13 cellular contexts compared by ENCODE assay signal in the genomic region with DNA sequence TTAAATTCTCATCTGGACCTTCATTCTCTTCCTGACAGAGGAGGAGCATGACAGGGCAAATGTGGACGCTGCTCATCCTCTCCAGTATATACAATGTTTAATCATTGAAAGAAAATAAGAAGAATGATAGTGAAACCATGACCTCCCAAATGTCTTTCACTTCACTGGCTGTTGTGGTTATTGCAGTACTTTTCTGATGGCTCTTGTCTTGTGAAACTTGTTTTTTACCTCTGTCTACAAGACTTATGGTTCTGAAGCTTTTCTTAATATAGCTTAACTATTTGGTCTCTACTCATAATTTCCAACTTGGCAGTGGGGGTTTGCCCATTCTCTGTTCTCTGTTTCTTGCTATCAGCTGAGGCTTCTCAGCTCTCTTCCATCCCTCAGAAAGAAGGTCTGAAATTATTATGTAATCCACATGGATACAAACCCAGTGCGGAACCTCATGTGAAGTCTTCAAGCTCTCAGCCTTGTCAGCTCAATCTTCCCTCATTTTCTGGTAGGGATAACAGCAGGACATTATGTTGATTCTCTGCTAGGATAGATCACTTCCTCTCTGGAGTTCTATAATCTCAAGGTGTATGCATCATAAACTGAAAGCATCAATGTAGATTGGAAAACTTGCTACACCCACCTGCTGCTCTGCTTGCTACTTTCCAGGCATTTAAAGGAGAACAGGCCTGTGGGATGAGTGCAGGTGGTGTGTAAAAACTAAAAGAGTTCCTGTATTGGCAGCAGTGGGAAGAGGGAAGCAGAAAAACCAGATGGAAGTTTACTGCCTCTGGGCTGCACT.
DNase-seq lines count a peak whose midpoint lies in the region; ATAC-seq and TF ChIP-seq lines count a peak whose summit lies in the region.
"Had no signal": no experiment of that assay in that cellular context is flagged by ENCODE, and none has a peak within 500 bp of the region (broad histone marks: within the 10 kb centered on the region; RNA-seq: fewer than 3 reads in every experiment).

No MANE protein-coding gene starts in this region.

- no peak overlapping the region for H2AFZ ChIP-seq in KMS-11 (ENCODE audit: low read depth)

- H3K27ac ChIP-seq in KMS-11 = no peak overlapping the region; the same call in 1 of the 2 replicates
- H3K27ac ChIP-seq in gastrocnemius medialis = no peak overlapping the region
- H3K27ac ChIP-seq: BLaER1 treated with 17β-estradiol and CSF1 and Interleukin-3, amounts not matched to agents 10 nM and 100 nM; VCaP had no signal

- no peaks in the 10 kb centered on the region for H4K20me1 ChIP-seq in KMS-11 (ENCODE audit: insufficient read depth)
- H4K20me1 ChIP-seq: BLaER1 treated with 17β-estradiol and CSF1 and Interleukin-3, amounts not matched to agents 10 nM and 100 nM had no signal

- ATAC-seq in GM18508 (IDR thresholded peaks at IDR 0.05; ENCODE audit: insufficient read depth, unreplicated experiment) (peak; percentile 97), GM21360 (IDR thresholded peaks at IDR 0.05; ENCODE audit: unreplicated experiment) (peak; percentile 99), HG02973 (IDR thresholded peaks at IDR 0.05; ENCODE audit: unreplicated experiment) (peak; percentile 95), gastrocnemius medialis (no peak)

- TF ChIP-seq CTCF in KMS-11 (conservative IDR thresholded peaks at IDR 0.05; ENCODE audit: low read depth, low read length) = no peak
- TF ChIP-seq CTCF in gastrocnemius medialis (IDR thresholded peaks at IDR 0.05 in 4 of 5, conservative IDR thresholded peaks at IDR 0.05 in 1 of 5) = no peak

- H3K36me3 ChIP-seq in KMS-11 (ENCODE audit: insufficient read depth) = no peaks in the 10 kb centered on the region
- H3K36me3 ChIP-seq in gastrocnemius medialis = no peaks in the 10 kb centered on the region
- H3K36me3 ChIP-seq: BLaER1 treated with 17β-estradiol and CSF1 and Interleukin-3, amounts not matched to agents 10 nM and 100 nM had no signal

- H3K27me3 ChIP-seq in KMS-11 (ENCODE audit: insufficient read depth, low read depth) (no peaks in the 10 kb centered on the region), gastrocnemius medialis (no peaks in the 10 kb centered on the region)
- H3K27me3 ChIP-seq: BLaER1 treated with 17β-estradiol and CSF1 and Interleukin-3, amounts not matched to agents 10 nM and 100 nM had no signal

- H3K4me3 ChIP-seq in KMS-11 (IDR thresholded peaks at IDR 0.05; ENCODE audit: insufficient read depth, low read depth, low read length) = no peak overlapping the region
- no peak overlapping the region for H3K4me3 ChIP-seq in gastrocnemius medialis
- H3K4me3 ChIP-seq: BLaER1 treated with 17β-estradiol and CSF1 and Interleukin-3, amounts not matched to agents 10 nM and 100 nM had no signal

- H3K4me1 ChIP-seq in KMS-11 (ENCODE audit: low read depth, poor library complexity, severe bottlenecking) (peaks cover 16% of the 10 kb centered on the region), gastrocnemius medialis (no peaks in the 10 kb centered on the region)
- H3K4me1 ChIP-seq: BLaER1 treated with 17β-estradiol and CSF1 and Interleukin-3, amounts not matched to agents 10 nM and 100 nM had no signal

- in situ Hi-C loops in gastrocnemius medialis (cut with MboI; ENCODE audit: low sequenced_read_pairs in 4 of 4) = no loop called here

- intact Hi-C loops in posterior cingulate gyrus (cut with DNase I) = no loop called here
- intact Hi-C loops in gastrocnemius medialis (cut with DNase I; ENCODE audit: low total_unique reads) = no loop called here

- no peaks in the 10 kb centered on the region for H3K9me3 ChIP-seq in gastrocnemius medialis
- H3K9me3 ChIP-seq: BLaER1 treated with 17β-estradiol and CSF1 and Interleukin-3, amounts not matched to agents 10 nM and 100 nM had no signal

- peak overlapping the region; percentile 39; the same call in 1 of the 2 replicates for H3K4me2 ChIP-seq in KMS-11
- H3K4me2 ChIP-seq: BLaER1 treated with 17β-estradiol and CSF1 and Interleukin-3, amounts not matched to agents 10 nM and 100 nM had no signal

- no peak overlapping the region for H3K9ac ChIP-seq in KMS-11
- H3K9ac ChIP-seq: BLaER1 treated with 17β-estradiol and CSF1 and Interleukin-3, amounts not matched to agents 10 nM and 100 nM had no signal

- DNase-seq in posterior cingulate gyrus (no peak), COR-L47 (lab: John Stamatoyannopoulos, UW) (no peak), HCEC 1CT (no peak), gastrocnemius medialis (no peak)
- DNase-seq: NCI-H2029 treated with DMSO at 0.1 percent for 48 hours; RPMI8226; stimulated activated CD4-positive, alpha-beta T cell treated with anti-CD3 and anti-CD28 coated beads, Interleukin-1b, Interleukin-23, amount 100 ng/mL, for 48 hours had no signal

- no peaks in the 10 kb centered on the region for H3K79me2 ChIP-seq in KMS-11 (ENCODE audit: insufficient read depth, low read depth)

- no peak for TF ChIP-seq POLR2A in gastrocnemius medialis (IDR thresholded peaks at IDR 0.05)

Comparison
In these comparisons a context has a peak if more than half of its experiments do, and no peak if none do; other contexts are left out.
1. ATAC-seq: peak in GM18508 (single experiment), GM21360 (single experiment) and HG02973 (single experiment); none in gastrocnemius medialis (0 of 2).